8 cellular contexts compared by ENCODE assay signal in genomic region chr6:111259089-111259831, GRCh38.
DNase-seq lines count a peak whose midpoint lies in the region; ATAC-seq and TF ChIP-seq lines count a peak whose summit lies in the region.

No MANE protein-coding gene starts in this region.

- TF ChIP-seq CTCF in choroid plexus epithelial cell (conservative IDR thresholded peaks at IDR 0.05; ENCODE audit: low read depth, low read length), result peak; percentile 94

- DNase-seq in Ammon's horn (ENCODE audit: low spot score), result peak; percentile 99
- DNase-seq in NCI-H446 (lab: John Stamatoyannopoulos, UW), result peak; percentile 92 to 98
- DNase-seq in activated CD4-positive, CD25-positive, alpha-beta regulatory T cell treated with anti-CD3 and anti-CD28 coated beads, Interleukin-2, amount 50 U/mL, for 72 hours, result peak; percentile 98
- peak; percentile 100 for DNase-seq in choroid plexus epithelial cell (ENCODE audit: low read depth)
- peak; percentile 99 for DNase-seq in kidney glomerular epithelial cell (lab: John Stamatoyannopoulos, UW)
- DNase-seq in stimulated activated CD4-positive, alpha-beta T cell treated with anti-CD3 and anti-CD28 coated beads, Interleukin-1b, Interleukin-23, amount 100 ng/mL, for 1 hour (ENCODE audit: low read depth in 2 of 2), result peak; percentile 94 to 97

- ATAC-seq in GM19035 (IDR thresholded peaks at IDR 0.05; ENCODE audit: unreplicated experiment) (peak; percentile 99), HG03354 (IDR thresholded peaks at IDR 0.05; ENCODE audit: poor library complexity, severe bottlenecking, unreplicated experiment) (peak; percentile 99)

- H3K4me3 ChIP-seq in choroid plexus epithelial cell (ENCODE audit: low read depth, low read length), result peak overlapping the region; percentile 91

Comparison
In these comparisons a context has a peak if more than half of its experiments do, and no peak if none do; other contexts are left out.
1. Peak in every context shown above with its lines: DNase-seq, ATAC-seq and H3K4me3 ChIP-seq.